In genomic region chr22:26550498-26551033, GRCh38 we compare ENCODE assay signal across 8 cellular contexts. TPM values are rescaled to one million over a fixed set of nuclear protein-coding genes. Genes with fewer than 3 reads are reported as not detected.
DNase-seq lines count a peak whose midpoint lies in the region; ATAC-seq and TF ChIP-seq lines count a peak whose summit lies in the region.

No MANE protein-coding gene starts in this region.

- H3K79me2 ChIP-seq in smooth muscle cell (ENCODE audit: low read depth), result peaks cover 42% of the 10 kb centered on the region

- BruUV-seq in Calu3 (replicated peaks; lab: Mats Ljungman, UMichigan), result no TSS peak

- DNase-seq in HCEC 1CT, result peak; percentile 73
- DNase-seq in anterior cingulate cortex (lab: John Stamatoyannopoulos, UW), result peak in 44 of 58 donors; percentile 17 to 83 (median 46)
- DNase-seq in hepatic stellate cell (ENCODE audit: low spot score), result peak; percentile 99
- no peak for DNase-seq in smooth muscle cell (lab: John Stamatoyannopoulos, UW; ENCODE audit: unreplicated experiment)
- DNase-seq in Calu3, result no peak
- no peak for DNase-seq in left colon
- DNase-seq in activated T-cell treated with anti-CD3 and anti-CD28 coated beads for 4 hours, result no peak
- no peak for DNase-seq in activated CD4-positive, alpha-beta T cell treated with anti-CD3 and anti-CD28 coated beads, Interleukin-2, amount 50 U/mL, for 1 hour

- no peaks in the 10 kb centered on the region for H3K27me3 Mint-ChIP-seq in Calu3 (ENCODE audit: unreplicated experiment)

- H3K36me3 ChIP-seq in smooth muscle cell (ENCODE audit: low read depth), result no peaks in the 10 kb centered on the region

- H3K4me3 ChIP-seq in smooth muscle cell, result no peak overlapping the region

- no peaks in the 10 kb centered on the region for H3K9me3 ChIP-seq in smooth muscle cell (replicated peaks; ENCODE audit: low read depth)

- WGBS in smooth muscle cell (ENCODE audit: low lambda C conversion rate), result 44% methylated on average over 8 of the region's 8 CpGs

- no peak for ATAC-seq in left colon

- H3K27me3 ChIP-seq in smooth muscle cell (ENCODE audit: low read depth), result no peaks in the 10 kb centered on the region

- no peaks in the 10 kb centered on the region for H3K36me3 Mint-ChIP-seq in Calu3 (ENCODE audit: insufficient read depth, unreplicated experiment)

- no peak overlapping the region for H3K27ac Mint-ChIP-seq in Calu3 (ENCODE audit: unreplicated experiment)

- no peaks in the 10 kb centered on the region for H3K9me3 Mint-ChIP-seq in Calu3 (ENCODE audit: low read depth, unreplicated experiment)

- peak overlapping the region; percentile 11 for H3K9ac ChIP-seq in smooth muscle cell (ENCODE audit: low read depth)

- no peak overlapping the region for H2AFZ ChIP-seq in smooth muscle cell (ENCODE audit: low read depth)

- peaks cover 14% of the 10 kb centered on the region for H4K20me1 ChIP-seq in smooth muscle cell (ENCODE audit: low read depth)

- CTCF ChIA-PET in Calu3 (lab: Charles Lee), result interaction anchor here (0.6 kb wide), 1 partner anchor 13 kb away, joined by 3 read pairs; no protein-coding TSS in a partner anchor

- H3K4me3 Mint-ChIP-seq in Calu3 (ENCODE audit: low read depth, unreplicated experiment), result no peak overlapping the region

- TF ChIP-seq CTCF in smooth muscle cell (IDR thresholded peaks at IDR 0.05; ENCODE audit: borderline replicate concordance, insufficient read depth, poor library complexity, severe bottlenecking), result no peak
- TF ChIP-seq CTCF in Calu3 (IDR thresholded peaks at IDR 0.05; ENCODE audit: unreplicated experiment), result no peak

- peaks cover 20% of the 10 kb centered on the region for H3K4me1 ChIP-seq in smooth muscle cell (ENCODE audit: low read depth)

- H3K27ac ChIP-seq in smooth muscle cell (ENCODE audit: low read depth), result peak overlapping the region; percentile 88

- peak overlapping the region; percentile 63 for H3K4me2 ChIP-seq in smooth muscle cell

- H3K4me1 Mint-ChIP-seq in Calu3 (ENCODE audit: low read depth, unreplicated experiment), result no peaks in the 10 kb centered on the region

- intact Hi-C loops in Calu3 (cut with micrococcal nuclease; ENCODE audit: unreplicated experiment), result no loop called here
- intact Hi-C loops in left colon (cut with DNase I, micrococcal nuclease), result no loop called here

- peaks cover 7% of the 10 kb centered on the region for H3F3A ChIP-seq in smooth muscle cell (ENCODE audit: low read depth)

RNA-seq across cellular contexts. Expression of gene TFIP11, which starts 38.3 kb away (rescaled TPM):
- total RNA-seq in smooth muscle cell (22.5 and 34.9 TPM in 2 replicates), Calu3 (2022) (39.8 and 40.8 TPM in 2 replicates), left colon (10 to 100 TPM; 27.9 to 30.7 TPM)
- polyA plus RNA-seq in smooth muscle cell, result 25.7 and 27.7 TPM in 2 replicates

RNA-seq across cellular contexts. Expression of gene TPST2, which starts 39.4 kb away (rescaled TPM):
- total RNA-seq in smooth muscle cell (44.1 and 44.8 TPM in 2 replicates), Calu3 (2022) (11.4 and 11.8 TPM in 2 replicates), left colon (10 to 100 TPM; 15.5 to 15.7 TPM)
- polyA plus RNA-seq in smooth muscle cell, result 48.5 and 50.2 TPM in 2 replicates

Comparison
In these comparisons a context has a peak if more than half of its experiments do, and no peak if none do; other contexts are left out.
1. DNase-seq: peak in HCEC 1CT (single experiment), anterior cingulate cortex (44 of 58) and hepatic stellate cell (single experiment); none in smooth muscle cell (single experiment), Calu3 (single experiment), left colon (0 of 2), activated T-cell treated with anti-CD3 and anti-CD28 coated beads for 4 hours (single experiment) and activated CD4-positive, alpha-beta T cell treated with anti-CD3 and anti-CD28 coated beads, Interleukin-2, amount 50 U/mL, for 1 hour (single experiment).